In the genomic region with DNA sequence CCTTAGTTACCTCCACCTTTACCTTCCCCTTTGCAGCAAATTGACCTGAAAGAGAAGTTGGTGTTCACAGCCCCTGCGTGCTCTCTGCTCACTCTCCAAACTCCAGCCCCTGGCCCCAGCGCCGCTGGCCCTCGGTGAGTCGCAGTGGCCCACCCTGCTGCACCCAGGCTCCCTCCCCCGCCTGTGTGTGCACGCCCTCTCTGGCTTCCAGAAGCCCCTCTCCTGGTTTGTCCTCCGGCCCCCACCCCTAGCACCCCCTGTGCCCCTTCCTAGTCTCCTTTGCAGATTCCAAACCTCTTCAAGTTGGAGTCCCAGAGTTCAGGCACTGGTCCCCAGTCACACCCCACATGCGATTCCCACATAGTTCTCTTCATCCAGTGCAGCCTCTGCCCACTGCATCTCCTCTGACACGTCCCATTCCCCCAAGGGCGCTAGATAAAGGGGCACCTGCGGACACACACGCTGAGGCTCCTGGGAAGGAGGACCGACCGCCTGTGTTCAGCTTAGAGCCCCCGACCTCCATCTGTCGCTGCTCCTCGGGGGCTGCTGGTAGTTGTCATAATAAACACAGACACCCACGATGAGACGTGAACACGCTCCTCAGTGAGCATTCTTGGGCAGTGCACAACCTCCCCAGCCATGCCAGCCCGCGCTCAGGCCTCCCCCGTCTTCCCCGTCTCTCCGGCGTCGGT, we compare ENCODE assay signal across 6 cellular contexts. TPM values are rescaled to one million over a fixed set of nuclear protein-coding genes. Genes with fewer than 3 reads are reported as not detected.
DNase-seq lines count a peak whose midpoint lies in the region; ATAC-seq, FAIRE-seq and TF ChIP-seq lines count a peak whose summit lies in the region.

No MANE protein-coding gene starts in this region.

- ATAC-seq in RWPE2 (ENCODE audit: low read depth) (no peak), GM18868 (IDR thresholded peaks at IDR 0.05; ENCODE audit: unreplicated experiment) (no peak)

- H3K36me3 ChIP-seq in BJ (ENCODE audit: control insufficient read depth, insufficient read depth, low read length), result peaks cover 4% of the 10 kb centered on the region; the same call in 1 of the 2 replicates
- H3K36me3 ChIP-seq in RWPE2 (ENCODE audit: low read depth), result peaks cover 16% of the 10 kb centered on the region
- no peaks in the 10 kb centered on the region for H3K36me3 ChIP-seq in kidney (ENCODE audit: control insufficient read depth in 1 of 2, insufficient read depth in 2 of 2, low read length in 2 of 2)

- H3K27ac ChIP-seq in RWPE2 (ENCODE audit: poor library complexity, severe bottlenecking), result peak overlapping the region; percentile 77
- H3K27ac ChIP-seq in kidney (ENCODE audit: low read depth in 2 of 2, low read length in 2 of 2), result no peak overlapping the region

- H3K27me3 ChIP-seq in BJ (ENCODE audit: control insufficient read depth, insufficient read depth, low read length) (no peaks in the 10 kb centered on the region), RWPE2 (ENCODE audit: insufficient read depth, poor library complexity, severe bottlenecking) (no peaks in the 10 kb centered on the region)

- CTCF ChIA-PET in BJ (lab: Yijun Ruan, JAX), result interaction anchor here (1.3 to 1.5 kb wide), 2 partner anchors 9 to 132 kb away, joined by 4 read pairs; no protein-coding TSS in a partner anchor

- POLR2A ChIA-PET in BJ (lab: Charles Lee), result interaction anchor here (2.0 kb wide), 1 partner anchor 10 kb away, joined by 20 read pairs; no protein-coding TSS in a partner anchor

- DNase-seq in BJ (ENCODE audit: low read depth) (no peak), RWPE2 (ENCODE audit: low spot score) (no peak), kidney (peak; percentile 79), NCI-H2081 treated with DMSO at 0.1 percent for 48 hours (lab: John Stamatoyannopoulos, UW) (no peak), frontal cortex (ENCODE audit: low spot score in 2 of 2) (no peak)

- peak overlapping the region; percentile 78 for H3K4me3 ChIP-seq in BJ (ENCODE audit: low read depth, low read length)
- peak overlapping the region; percentile 50 for H3K4me3 ChIP-seq in RWPE2 (ENCODE audit: severe bottlenecking)
- H3K4me3 ChIP-seq in kidney (ENCODE audit: low read length in 2 of 2), result peak overlapping the region; percentile 60 to 69

- H3K9me3 ChIP-seq in RWPE2 (ENCODE audit: severe bottlenecking) (no peaks in the 10 kb centered on the region), kidney (ENCODE audit: control insufficient read depth in 1 of 2, low read length in 2 of 2) (no peaks in the 10 kb centered on the region)

- intact Hi-C loops in kidney (cut with DNase I), result no loop called here

- TF ChIP-seq CTCF in BJ (IDR thresholded peaks at IDR 0.05; ENCODE audit: insufficient read depth, low read depth, low read length) (no peak), RWPE2 (IDR thresholded peaks at IDR 0.05; ENCODE audit: poor library complexity, severe bottlenecking) (no peak), kidney (IDR thresholded peaks at IDR 0.05; ENCODE audit: borderline replicate concordance, extremely low read depth, insufficient read depth) (no peak)

- peak overlapping the region in 1 of 2 donors; percentile 19 for H3K9ac ChIP-seq in kidney (ENCODE audit: low read length in 2 of 2)

- no peak for FAIRE-seq in kidney (lab: Jason Lieb, UNC)
- no peak for FAIRE-seq in frontal cortex (lab: Jason Lieb, UNC)

- peaks cover 15% of the 10 kb centered on the region for H3K4me1 ChIP-seq in RWPE2 (ENCODE audit: insufficient read depth, poor library complexity, severe bottlenecking)
- H3K4me1 ChIP-seq in kidney (ENCODE audit: control insufficient read depth in 1 of 2, insufficient read depth in 1 of 2, low read depth in 1 of 2, low read length in 2 of 2), result peaks cover 14 to 39% of the 10 kb centered on the region in 2 donors

RNA-seq across cellular contexts. Expression of a gene that starts 1.5 kb away (rescaled TPM):
- polyA plus RNA-seq in BJ (2011; rRNA removed) (6.8 and 10.7 TPM in 2 replicates), kidney (ENCODE audit: insufficient read depth, low read depth, low replicate concordance) (7.5 TPM)
- 5.8 and 8.0 TPM in 2 replicates for polyA minus RNA-seq in BJ (2011; rRNA and poly(A)+ RNA removed)
- total RNA-seq in kidney (30.9 TPM), frontal cortex (30.6 TPM)

RNA-seq across cellular contexts. Expression of a gene that starts 14.0 kb away (rescaled TPM):
- polyA plus RNA-seq in BJ (2011; rRNA removed) (17.3 and 25.1 TPM in 2 replicates), kidney (ENCODE audit: insufficient read depth, low read depth, low replicate concordance) (108 TPM)
- 4.0 and 6.5 TPM in 2 replicates for polyA minus RNA-seq in BJ (2011; rRNA and poly(A)+ RNA removed)
- total RNA-seq in kidney (106 TPM), frontal cortex (2.0 TPM)

RNA-seq across cellular contexts. Expression of a gene that starts 14.2 kb away (rescaled TPM):
- 1.6 and 2.5 TPM in 2 replicates for polyA plus RNA-seq in BJ (2011; rRNA removed)
- polyA minus RNA-seq in BJ (2011; rRNA and poly(A)+ RNA removed), result 0.66 and 0.77 TPM in 2 replicates
- 8.0 TPM for total RNA-seq in kidney
- polyA plus RNA-seq in kidney (ENCODE audit: insufficient read depth, low read depth, low replicate concordance), result 6.2 TPM
- not detected for total RNA-seq in frontal cortex

RNA-seq across cellular contexts. Expression of a gene that starts 37.5 kb away (rescaled TPM):
- polyA plus RNA-seq in BJ (2011; rRNA removed), result 0.92 and 1.5 TPM in 2 replicates
- polyA minus RNA-seq in BJ (2011; rRNA and poly(A)+ RNA removed), result 0.31 and 0.71 TPM in 2 replicates
- total RNA-seq in kidney, result 7.7 TPM
- 1.2 TPM for polyA plus RNA-seq in kidney (ENCODE audit: insufficient read depth, low read depth, low replicate concordance)
- total RNA-seq in frontal cortex, result 1.2 TPM

RNA-seq across cellular contexts. Expression of a gene that starts 39.4 kb away (rescaled TPM):
- polyA plus RNA-seq in BJ (2011; rRNA removed) (50.3 and 90.4 TPM in 2 replicates), kidney (ENCODE audit: insufficient read depth, low read depth, low replicate concordance) (100 TPM)
- polyA minus RNA-seq in BJ (2011; rRNA and poly(A)+ RNA removed), result 49.1 and 69.2 TPM in 2 replicates
- total RNA-seq in kidney (66.1 TPM), frontal cortex (43.6 TPM)

Comparison
In these comparisons a context has a peak if more than half of its experiments do, and no peak if none do; other contexts are left out.
1. RNA of a gene that starts 14.0 kb away (total RNA-seq): 106 TPM in kidney (single experiment); 2.0 TPM in frontal cortex (single experiment); every median in the first group is over 10 times any median in the second.
2. Peak in every context shown above with its lines, with median percentiles within 50 percentile points of each other: H3K4me3 ChIP-seq.